In genomic region chr17:48564200-48565023, GRCh38 we compare ENCODE assay signal across 2 cellular contexts.
TF ChIP-seq lines count a peak whose summit lies in the region.

No MANE protein-coding gene starts in this region.

TF ChIP-seq in liver, 16 proteins besides CTCF, POLR2A, EP300 and RAD21:
- TF ChIP-seq TAF1 (conservative IDR thresholded peaks at IDR 0.05) (no peak), ZBTB33 (IDR thresholded peaks at IDR 0.05) (no peak), RXRA (IDR thresholded peaks at IDR 0.05) (no peak), EGR1 (IDR thresholded peaks at IDR 0.05; ENCODE audit: low read depth in 2 of 2) (no peak), ATF3 (IDR thresholded peaks at IDR 0.05) (no peak), SP1 (IDR thresholded peaks at IDR 0.05) (no peak), REST (IDR thresholded peaks at IDR 0.05) (no peak), JUND (IDR thresholded peaks at IDR 0.05) (no peak), HNF4A (conservative IDR thresholded peaks at IDR 0.05) (no peak), HNF4G (IDR thresholded peaks at IDR 0.05) (no peak), FOXA1 (IDR thresholded peaks at IDR 0.05) (no peak), GABPA (IDR thresholded peaks at IDR 0.05 in 1 of 2, conservative IDR thresholded peaks at IDR 0.05 in 1 of 2) (no peak), MAX (IDR thresholded peaks at IDR 0.05) (no peak), FOXA2 (IDR thresholded peaks at IDR 0.05) (no peak), YY1 (IDR thresholded peaks at IDR 0.05) (no peak), NR2F2 (IDR thresholded peaks at IDR 0.05) (no peak)

TF ChIP-seq in HepG2, 621 proteins besides CTCF, POLR2A, EP300 and RAD21:
- TF ChIP-seq U2AF2 (IDR thresholded peaks at IDR 0.05; ENCODE audit: low read depth, low read length) (no peak), CREM (IDR thresholded peaks at IDR 0.05) (no peak), CREM (CRISPR knock-in tag; IDR thresholded peaks at IDR 0.05) (no peak), ZFP37 (CRISPR knock-in tag; IDR thresholded peaks at IDR 0.05; ENCODE audit: borderline replicate concordance) (no peak), HMG20A (CRISPR knock-in tag; IDR thresholded peaks at IDR 0.05; ENCODE audit: borderline replicate concordance) (no peak), ZXDC (CRISPR knock-in tag; IDR thresholded peaks at IDR 0.05) (no peak), CHD4 (IDR thresholded peaks at IDR 0.05; ENCODE audit: borderline replicate concordance, low read length) (no peak), ZFY (CRISPR knock-in tag; IDR thresholded peaks at IDR 0.05) (no peak), HNF4A (CRISPR knock-in tag; IDR thresholded peaks at IDR 0.05) (no peak), PRMT3 (CRISPR knock-in tag; IDR thresholded peaks at IDR 0.05; ENCODE audit: borderline replicate concordance, low read depth) (no peak), TBP (CRISPR knock-in tag; IDR thresholded peaks at IDR 0.05) (no peak), ZBTB39 (CRISPR knock-in tag; IDR thresholded peaks at IDR 0.05) (no peak), ZNF317 (CRISPR knock-in tag; IDR thresholded peaks at IDR 0.05) (no peak)
